In the genomic region with DNA sequence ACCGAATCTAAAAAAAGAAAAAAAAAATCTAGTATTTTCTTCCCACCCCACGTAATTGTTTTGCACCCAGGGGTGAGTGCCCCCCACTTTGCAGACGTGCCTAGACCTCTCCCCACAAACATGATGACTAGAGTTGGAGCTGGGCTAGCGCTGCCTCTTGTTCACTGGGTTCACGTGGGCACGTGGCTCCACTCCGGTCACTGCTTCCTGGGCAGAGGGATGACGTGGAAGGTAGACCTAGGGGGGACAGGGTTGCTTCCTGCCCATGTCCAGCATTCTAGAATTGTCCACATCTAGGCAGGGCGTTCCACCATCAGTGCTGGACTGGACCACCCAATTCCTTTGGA, we compare ENCODE assay signal across 2 cellular contexts.
TF ChIP-seq lines count a peak whose summit lies in the region.

No MANE protein-coding gene starts in this region.

TF ChIP-seq in K562, 482 proteins besides CTCF, POLR2A, EP300 and RAD21:
- TF ChIP-seq RB1 (IDR thresholded peaks at IDR 0.05; ENCODE audit: low read depth) = no peak
- TF ChIP-seq ZNF224 (CRISPR knock-in tag; IDR thresholded peaks at IDR 0.05) = 0 out of 2 replicates have a peak, but pooled peaks have one; percentile 34

TF ChIP-seq in neural cell, 6 proteins besides CTCF, POLR2A, EP300 and RAD21:
- TF ChIP-seq POLR2AphosphoS5 (IDR thresholded peaks at IDR 0.05) (no peak), EZH2 (IDR thresholded peaks at IDR 0.05; ENCODE audit: borderline replicate concordance, insufficient read depth, low read length, poor library complexity, severe bottlenecking) (no peak), MXI1 (conservative IDR thresholded peaks at IDR 0.05; ENCODE audit: poor library complexity, severe bottlenecking) (no peak), TAF1 (IDR thresholded peaks at IDR 0.05; ENCODE audit: low read depth) (no peak), SMC3 (conservative IDR thresholded peaks at IDR 0.05; ENCODE audit: poor library complexity) (no peak), REST (IDR thresholded peaks at IDR 0.05; ENCODE audit: borderline replicate concordance) (no peak)
